9 cellular contexts compared by ENCODE assay signal in the genomic region with DNA sequence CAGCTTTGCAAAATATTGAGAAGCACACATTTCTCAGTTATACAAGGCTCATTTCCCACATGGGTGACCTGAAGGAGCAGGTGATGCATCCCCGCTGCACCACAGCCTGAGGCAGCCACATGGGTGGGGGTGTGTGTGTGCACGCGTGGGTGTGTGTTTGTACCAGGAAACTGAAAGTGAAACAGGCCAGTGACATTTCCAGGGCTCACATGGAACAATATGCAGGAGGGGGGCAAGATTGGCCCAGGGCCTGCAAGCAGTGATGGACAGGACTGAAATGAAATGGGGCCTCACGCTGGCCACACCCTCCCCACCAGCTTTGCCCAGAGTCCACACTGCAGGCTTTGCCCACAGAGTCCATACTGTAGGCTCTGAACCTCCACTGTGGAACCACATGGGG.
DNase-seq lines count a peak whose midpoint lies in the region; ATAC-seq and TF ChIP-seq lines count a peak whose summit lies in the region.
"Had no signal": no experiment of that assay in that cellular context is flagged by ENCODE, and none has a peak within 500 bp of the region (broad histone marks: within the 10 kb centered on the region; RNA-seq: fewer than 3 reads in every experiment).

No MANE protein-coding gene starts in this region.

- H3K4me2 ChIP-seq in BLaER1 = peak overlapping the region; percentile 34; the same call in 1 of the 2 replicates

- peak overlapping the region; percentile 61 for H3K27ac Mint-ChIP-seq in activated CD4-positive, alpha-beta T cell treated with anti-CD3 and anti-CD28 coated beads for 36 hours
- peak overlapping the region; percentile 67 for H3K27ac Mint-ChIP-seq in activated naive CD8-positive, alpha-beta T cell treated with anti-CD3 and anti-CD28 coated beads, Interleukin-2, amount 50 U/mL, for 24 hours

- H3K36me3 ChIP-seq in BLaER1 = no peaks in the 10 kb centered on the region
- H3K36me3 ChIP-seq in heart left ventricle = no peaks in the 10 kb centered on the region

- POLR2A ChIA-PET in activated CD4-positive, alpha-beta T cell treated with anti-CD3 and anti-CD28 coated beads for 36 hours (lab: Charles Lee) = no interaction called here

- no peaks in the 10 kb centered on the region for H3K9me3 ChIP-seq in BLaER1
- H3K9me3 ChIP-seq in heart left ventricle = no peaks in the 10 kb centered on the region

- H3K27me3 Mint-ChIP-seq in activated CD4-positive, alpha-beta T cell treated with anti-CD3 and anti-CD28 coated beads for 36 hours = no peaks in the 10 kb centered on the region
- no peaks in the 10 kb centered on the region for H3K27me3 Mint-ChIP-seq in activated naive CD8-positive, alpha-beta T cell treated with anti-CD3 and anti-CD28 coated beads, Interleukin-2, amount 50 U/mL, for 24 hours

- peak; percentile 47 for ATAC-seq in activated CD4-positive, alpha-beta T cell treated with anti-CD3 and anti-CD28 coated beads for 36 hours
- peak; percentile 61 for ATAC-seq in activated naive CD8-positive, alpha-beta T cell treated with anti-CD3 and anti-CD28 coated beads, Interleukin-2, amount 50 U/mL, for 24 hours
- no peak for ATAC-seq in heart left ventricle
- ATAC-seq in HG03045 (IDR thresholded peaks at IDR 0.05; ENCODE audit: unreplicated experiment) = no peak

- 61 to 77% (median 65%) methylated on average over 4 of the region's 4 CpGs for WGBS in heart left ventricle, 4 donors

- H3K4me1 Mint-ChIP-seq in activated CD4-positive, alpha-beta T cell treated with anti-CD3 and anti-CD28 coated beads for 36 hours = peaks cover 37% of the 10 kb centered on the region
- H3K4me1 Mint-ChIP-seq in activated naive CD8-positive, alpha-beta T cell treated with anti-CD3 and anti-CD28 coated beads, Interleukin-2, amount 50 U/mL, for 24 hours = peaks cover 42% of the 10 kb centered on the region

- peak; percentile 76 for DNase-seq in activated CD4-positive, alpha-beta T cell treated with anti-CD3 and anti-CD28 coated beads for 36 hours
- peak; percentile 61 for DNase-seq in activated naive CD8-positive, alpha-beta T cell treated with anti-CD3 and anti-CD28 coated beads, Interleukin-2, amount 50 U/mL, for 24 hours
- peak; percentile 46 to 50 for DNase-seq in stimulated activated CD4-positive, alpha-beta T cell treated with anti-CD3 and anti-CD28 coated beads, Interleukin-15, amount 100 ng/mL, for 48 hours (ENCODE audit: low read depth in 2 of 2)
- no peak for DNase-seq in NCI-H2196 treated with DMSO at 0.1 percent for 48 hours (lab: John Stamatoyannopoulos, UW; ENCODE audit: unreplicated experiment)
- DNase-seq in NCI-H1105 treated with DMSO at 0.1 percent for 48 hours (lab: John Stamatoyannopoulos, UW) = no peak
- no peak for DNase-seq in heart left ventricle
- DNase-seq: NCI-H2227 treated with DMSO at 0.1 percent for 48 hours had no signal

- no peak for TF ChIP-seq CTCF in heart left ventricle (IDR thresholded peaks at IDR 0.05)

- no peak for TF ChIP-seq POLR2A in heart left ventricle (IDR thresholded peaks at IDR 0.05)

- H3K4me1 ChIP-seq in BLaER1 = peaks cover 14% of the 10 kb centered on the region; the same call in 1 of the 2 replicates
- H3K4me1 ChIP-seq in heart left ventricle = peaks cover 0 to 22% (median 9%) of the 10 kb centered on the region in 12 donors

- H3K27ac ChIP-seq in BLaER1 (no peak overlapping the region), heart left ventricle (no peak overlapping the region)

- H3K9ac ChIP-seq in BLaER1 = no peak overlapping the region

- no peaks in the 10 kb centered on the region for H4K20me1 ChIP-seq in BLaER1

- no peaks in the 10 kb centered on the region for H3K9me3 Mint-ChIP-seq in activated CD4-positive, alpha-beta T cell treated with anti-CD3 and anti-CD28 coated beads for 36 hours (ENCODE audit: low read depth)
- H3K9me3 Mint-ChIP-seq in activated naive CD8-positive, alpha-beta T cell treated with anti-CD3 and anti-CD28 coated beads, Interleukin-2, amount 50 U/mL, for 24 hours = no peaks in the 10 kb centered on the region

- H3K4me3 Mint-ChIP-seq in activated CD4-positive, alpha-beta T cell treated with anti-CD3 and anti-CD28 coated beads for 36 hours = peak overlapping the region; percentile 20
- H3K4me3 Mint-ChIP-seq in activated naive CD8-positive, alpha-beta T cell treated with anti-CD3 and anti-CD28 coated beads, Interleukin-2, amount 50 U/mL, for 24 hours = peak overlapping the region; percentile 37

- intact Hi-C loops in activated CD4-positive, alpha-beta T cell treated with anti-CD3 and anti-CD28 coated beads for 36 hours (cut with DNase I, micrococcal nuclease) = no loop called here
- intact Hi-C loops in heart left ventricle (cut with DNase I) = no loop called here

- H3K36me3 Mint-ChIP-seq in activated CD4-positive, alpha-beta T cell treated with anti-CD3 and anti-CD28 coated beads for 36 hours (ENCODE audit: low read depth) = no peaks in the 10 kb centered on the region
- no peaks in the 10 kb centered on the region for H3K36me3 Mint-ChIP-seq in activated naive CD8-positive, alpha-beta T cell treated with anti-CD3 and anti-CD28 coated beads, Interleukin-2, amount 50 U/mL, for 24 hours (ENCODE audit: low read depth)

- H3K4me3 ChIP-seq in BLaER1 (no peak overlapping the region), heart left ventricle (no peak overlapping the region)

- peaks cover 20% of the 10 kb centered on the region for H3K27me3 ChIP-seq in BLaER1
- no peaks in the 10 kb centered on the region for H3K27me3 ChIP-seq in heart left ventricle

- CTCF ChIA-PET in activated CD4-positive, alpha-beta T cell treated with anti-CD3 and anti-CD28 coated beads for 36 hours (lab: Charles Lee) = interaction anchor here (1.1 to 1.6 kb wide), 2 partner anchors 10 to 141 kb away, joined by 4 to 6 read pairs; no protein-coding TSS in a partner anchor

Comparison
In these comparisons a context has a peak if more than half of its experiments do, and no peak if none do; other contexts are left out.
1. ATAC-seq: peak in activated CD4-positive, alpha-beta T cell treated with anti-CD3 and anti-CD28 coated beads for 36 hours (single experiment) and activated naive CD8-positive, alpha-beta T cell treated with anti-CD3 and anti-CD28 coated beads, Interleukin-2, amount 50 U/mL, for 24 hours (single experiment); none in heart left ventricle (0 of 4) and HG03045 (single experiment).
2. DNase-seq: peak in activated CD4-positive, alpha-beta T cell treated with anti-CD3 and anti-CD28 coated beads for 36 hours (single experiment), activated naive CD8-positive, alpha-beta T cell treated with anti-CD3 and anti-CD28 coated beads, Interleukin-2, amount 50 U/mL, for 24 hours (single experiment) and stimulated activated CD4-positive, alpha-beta T cell treated with anti-CD3 and anti-CD28 coated beads, Interleukin-15, amount 100 ng/mL, for 48 hours (2 of 2); none in NCI-H2196 treated with DMSO at 0.1 percent for 48 hours (single experiment), NCI-H1105 treated with DMSO at 0.1 percent for 48 hours (single experiment) and heart left ventricle (0 of 5).